ENCODE assay signal across 3 cellular contexts in the genomic region with DNA sequence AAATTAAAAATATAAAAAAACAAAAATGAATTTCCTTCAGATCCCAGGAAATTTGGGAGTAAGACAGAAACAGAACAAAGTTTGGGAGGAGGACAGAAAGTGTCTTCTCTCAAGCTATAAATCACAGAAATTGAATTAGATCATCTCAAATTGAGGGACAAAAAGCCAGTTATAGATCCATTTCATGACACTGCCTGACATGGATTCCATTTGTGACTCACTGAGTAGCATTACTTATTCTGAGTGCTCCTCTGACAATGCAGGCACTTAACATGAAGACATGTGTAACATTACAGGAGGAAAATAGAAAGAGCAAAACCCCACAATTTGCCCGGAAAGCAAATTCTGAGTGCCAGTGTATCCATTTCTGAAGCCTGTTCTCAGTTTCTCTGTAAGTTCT.
TF ChIP-seq lines count a peak whose summit lies in the region.

No MANE protein-coding gene starts in this region.

TF ChIP-seq in SK-N-SH treated with all-trans-retinoic acid at 6 μM for 48 hours, 23 proteins besides CTCF, POLR2A, EP300 and RAD21 (continued from another document):
- TF ChIP-seq PATZ1 (CRISPR knock-in tag; IDR thresholded peaks at IDR 0.05; ENCODE audit: borderline replicate concordance): no peak
TF ChIP-seq in SK-N-SH treated with all-trans-retinoic acid at 6 μM for 48 hours: peak in this region for 1.

TF ChIP-seq in SK-N-SH, 30 proteins besides CTCF, POLR2A, EP300 and RAD21 (continued from another document):
- no peak for TF ChIP-seq GABPA (IDR thresholded peaks at IDR 0.05; ENCODE audit: low read depth)
- TF ChIP-seq ELF1 (IDR thresholded peaks at IDR 0.05): no peak
- no peak for TF ChIP-seq MEF2A (IDR thresholded peaks at IDR 0.05; ENCODE audit: borderline replicate concordance, low read depth)
- TF ChIP-seq, protein P1, sequence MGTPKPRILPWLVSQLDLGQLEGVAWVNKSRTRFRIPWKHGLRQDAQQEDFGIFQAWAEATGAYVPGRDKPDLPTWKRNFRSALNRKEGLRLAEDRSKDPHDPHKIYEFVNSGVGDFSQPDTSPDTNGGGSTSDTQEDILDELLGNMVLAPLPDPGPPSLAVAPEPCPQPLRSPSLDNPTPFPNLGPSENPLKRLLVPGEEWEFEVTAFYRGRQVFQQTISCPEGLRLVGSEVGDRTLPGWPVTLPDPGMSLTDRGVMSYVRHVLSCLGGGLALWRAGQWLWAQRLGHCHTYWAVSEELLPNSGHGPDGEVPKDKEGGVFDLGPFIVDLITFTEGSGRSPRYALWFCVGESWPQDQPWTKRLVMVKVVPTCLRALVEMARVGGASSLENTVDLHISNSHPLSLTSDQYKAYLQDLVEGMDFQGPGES (IDR thresholded peaks at IDR 0.05; ENCODE audit: low read depth, low read length): no peak
- TF ChIP-seq, protein P2, sequence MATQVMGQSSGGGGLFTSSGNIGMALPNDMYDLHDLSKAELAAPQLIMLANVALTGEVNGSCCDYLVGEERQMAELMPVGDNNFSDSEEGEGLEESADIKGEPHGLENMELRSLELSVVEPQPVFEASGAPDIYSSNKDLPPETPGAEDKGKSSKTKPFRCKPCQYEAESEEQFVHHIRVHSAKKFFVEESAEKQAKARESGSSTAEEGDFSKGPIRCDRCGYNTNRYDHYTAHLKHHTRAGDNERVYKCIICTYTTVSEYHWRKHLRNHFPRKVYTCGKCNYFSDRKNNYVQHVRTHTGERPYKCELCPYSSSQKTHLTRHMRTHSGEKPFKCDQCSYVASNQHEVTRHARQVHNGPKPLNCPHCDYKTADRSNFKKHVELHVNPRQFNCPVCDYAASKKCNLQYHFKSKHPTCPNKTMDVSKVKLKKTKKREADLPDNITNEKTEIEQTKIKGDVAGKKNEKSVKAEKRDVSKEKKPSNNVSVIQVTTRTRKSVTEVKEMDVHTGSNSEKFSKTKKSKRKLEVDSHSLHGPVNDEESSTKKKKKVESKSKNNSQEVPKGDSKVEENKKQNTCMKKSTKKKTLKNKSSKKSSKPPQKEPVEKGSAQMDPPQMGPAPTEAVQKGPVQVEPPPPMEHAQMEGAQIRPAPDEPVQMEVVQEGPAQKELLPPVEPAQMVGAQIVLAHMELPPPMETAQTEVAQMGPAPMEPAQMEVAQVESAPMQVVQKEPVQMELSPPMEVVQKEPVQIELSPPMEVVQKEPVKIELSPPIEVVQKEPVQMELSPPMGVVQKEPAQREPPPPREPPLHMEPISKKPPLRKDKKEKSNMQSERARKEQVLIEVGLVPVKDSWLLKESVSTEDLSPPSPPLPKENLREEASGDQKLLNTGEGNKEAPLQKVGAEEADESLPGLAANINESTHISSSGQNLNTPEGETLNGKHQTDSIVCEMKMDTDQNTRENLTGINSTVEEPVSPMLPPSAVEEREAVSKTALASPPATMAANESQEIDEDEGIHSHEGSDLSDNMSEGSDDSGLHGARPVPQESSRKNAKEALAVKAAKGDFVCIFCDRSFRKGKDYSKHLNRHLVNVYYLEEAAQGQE (IDR thresholded peaks at IDR 0.05; ENCODE audit: low read depth, low read length): no peak

TF ChIP-seq in neural cell, 6 proteins besides CTCF, POLR2A, EP300 and RAD21 (continued from another document):
- TF ChIP-seq, protein P2 (IDR thresholded peaks at IDR 0.05; ENCODE audit: borderline replicate concordance): peak; percentile 72
- TF ChIP-seq SMC3 (conservative IDR thresholded peaks at IDR 0.05; ENCODE audit: poor library complexity): peak; percentile 48
- TF ChIP-seq MXI1 (conservative IDR thresholded peaks at IDR 0.05; ENCODE audit: poor library complexity, severe bottlenecking): peak; percentile 17
- no peak for TF ChIP-seq TAF1 (IDR thresholded peaks at IDR 0.05; ENCODE audit: low read depth)
